ENCODE assay signal across 8 cellular contexts in genomic region chr14:77053046-77053841, GRCh38. TPM values are rescaled to one million over a fixed set of nuclear protein-coding genes. Genes with fewer than 3 reads are reported as not detected.
DNase-seq lines count a peak whose midpoint lies in the region; TF ChIP-seq lines count a peak whose summit lies in the region.

No MANE protein-coding gene starts in this region.

- H3K27me3 ChIP-seq in KMS-11 (ENCODE audit: insufficient read depth, low read depth) (no peaks in the 10 kb centered on the region), WERI-Rb-1 (ENCODE audit: insufficient read depth, low read depth, severe bottlenecking) (no peaks in the 10 kb centered on the region), brain microvascular endothelial cell (replicated peaks) (no peaks in the 10 kb centered on the region), kidney epithelial cell (ENCODE audit: control insufficient read depth, insufficient read depth, low read length) (no peaks in the 10 kb centered on the region)

- H4K20me1 ChIP-seq in KMS-11 (ENCODE audit: insufficient read depth) = no peaks in the 10 kb centered on the region

- DNase-seq in GM13976 (ENCODE audit: low spot score) = peak; percentile 88
- DNase-seq in WERI-Rb-1 = peak; percentile 84
- DNase-seq in brain microvascular endothelial cell = no peak
- no peak for DNase-seq in kidney epithelial cell (ENCODE audit: low read depth)
- peak; percentile 77 for DNase-seq in stimulated activated CD4-positive, alpha-beta T cell treated with anti-CD3 and anti-CD28 coated beads, Interleukin-4, amount 100 ng/mL, for 24 hours
- no peak for DNase-seq in LoVo (ENCODE audit: low spot score)
- DNase-seq in occipital lobe (lab: John Stamatoyannopoulos, UW) = no peak

- H3K9ac ChIP-seq in KMS-11 = no peak overlapping the region

- H2AFZ ChIP-seq in KMS-11 (ENCODE audit: low read depth) = no peak overlapping the region

- H3K4me3 ChIP-seq in KMS-11 (IDR thresholded peaks at IDR 0.05; ENCODE audit: insufficient read depth, low read depth, low read length) (no peak overlapping the region), WERI-Rb-1 (ENCODE audit: low read depth, low read length) (no peak overlapping the region), brain microvascular endothelial cell (ENCODE audit: low read depth, low read length) (no peak overlapping the region), kidney epithelial cell (ENCODE audit: low read depth, low read length) (no peak overlapping the region)

- no peak overlapping the region for H3K27ac ChIP-seq in KMS-11
- H3K27ac ChIP-seq in WERI-Rb-1 = no peak overlapping the region
- H3K27ac ChIP-seq in brain microvascular endothelial cell = no peak overlapping the region

- TF ChIP-seq CTCF in GM13976 (IDR thresholded peaks at IDR 0.05; ENCODE audit: borderline replicate concordance, control extremely low read depth, extremely low read depth, insufficient read depth, missing control alignments) (peak; percentile 84), KMS-11 (conservative IDR thresholded peaks at IDR 0.05; ENCODE audit: low read depth, low read length) (peak; percentile 91), WERI-Rb-1 (IDR thresholded peaks at IDR 0.05; ENCODE audit: low read depth, low read length) (peak; percentile 89), brain microvascular endothelial cell (IDR thresholded peaks at IDR 0.05; ENCODE audit: low read depth, low read length, missing control alignments) (peak; percentile 94), kidney epithelial cell (IDR thresholded peaks at IDR 0.05; ENCODE audit: insufficient read depth, low read length, poor library complexity, severe bottlenecking) (peak; percentile 95)

- peaks cover 13% of the 10 kb centered on the region for H3K4me1 ChIP-seq in KMS-11 (ENCODE audit: low read depth, poor library complexity, severe bottlenecking)

- no peaks in the 10 kb centered on the region for H3K79me2 ChIP-seq in KMS-11 (ENCODE audit: insufficient read depth, low read depth)

- no peak overlapping the region for H3K4me2 ChIP-seq in KMS-11

- H3K36me3 ChIP-seq in KMS-11 (ENCODE audit: insufficient read depth) (no peaks in the 10 kb centered on the region), WERI-Rb-1 (no peaks in the 10 kb centered on the region), brain microvascular endothelial cell (replicated peaks) (no peaks in the 10 kb centered on the region), kidney epithelial cell (ENCODE audit: control insufficient read depth, insufficient read depth, low read length) (no peaks in the 10 kb centered on the region)

- peaks cover 4% of the 10 kb centered on the region for H3K9me3 ChIP-seq in WERI-Rb-1 (ENCODE audit: severe bottlenecking)

- in situ Hi-C loops in GM13976 (cut with MboI; ENCODE audit: low sequenced_read_pairs, unreplicated experiment) = no loop called here
- in situ Hi-C loops in brain microvascular endothelial cell (cut with HindIII; ENCODE audit: low pct_ligation_motif_present, low sequenced_read_pairs) = no loop called here

RNA-seq across cellular contexts. Expression of gene IRF2BPL, which starts 24.7 kb away (rescaled TPM):
- total RNA-seq in kidney epithelial cell = 70.2 and 79.7 TPM in 2 replicates
- total RNA-seq in occipital lobe = 72.7 TPM

RNA-seq across cellular contexts. Expression of gene CIPC, which starts 44.8 kb away (rescaled TPM):
- total RNA-seq in kidney epithelial cell (13.6 and 15.9 TPM in 2 replicates), occipital lobe (44.5 TPM)

Comparison
In these comparisons a context has a peak if more than half of its experiments do, and no peak if none do; other contexts are left out.
1. DNase-seq: peak in GM13976 (single experiment), WERI-Rb-1 (single experiment) and stimulated activated CD4-positive, alpha-beta T cell treated with anti-CD3 and anti-CD28 coated beads, Interleukin-4, amount 100 ng/mL, for 24 hours (single experiment); none in brain microvascular endothelial cell (single experiment), kidney epithelial cell (single experiment), LoVo (single experiment) and occipital lobe (single experiment).
2. Peak in every context shown above with its lines, with median percentiles within 50 percentile points of each other: CTCF ChIP-seq.